8 cellular contexts compared by ENCODE assay signal in the genomic region with DNA sequence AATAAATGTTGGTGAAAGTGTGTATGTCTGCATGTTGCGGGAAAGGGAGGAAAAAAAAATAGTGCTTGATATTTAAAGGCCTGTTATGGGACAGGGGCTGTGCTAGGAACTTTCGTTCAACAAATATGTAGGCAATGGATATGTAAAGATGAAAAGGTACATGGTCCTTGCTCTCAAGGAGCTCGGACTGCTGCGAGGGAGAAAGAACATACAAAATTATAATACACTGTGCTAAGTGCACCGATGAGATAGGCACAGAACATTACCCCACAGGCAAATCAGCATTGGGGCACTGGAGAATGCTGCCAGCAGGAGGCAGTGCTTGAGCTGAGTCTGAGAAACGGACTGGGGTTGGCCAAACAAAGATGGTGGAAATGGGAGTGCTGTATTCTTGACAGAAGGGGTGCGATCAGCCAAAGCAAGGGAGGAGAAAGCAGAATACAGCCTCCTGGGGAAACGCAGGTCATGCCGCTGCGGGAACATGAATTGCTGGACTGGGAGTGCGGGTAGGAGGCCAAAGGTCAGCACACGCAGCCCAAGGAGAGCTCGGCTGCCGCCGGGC. TPM values are rescaled to one million over a fixed set of nuclear protein-coding genes. Genes with fewer than 3 reads are reported as not detected.
DNase-seq lines count a peak whose midpoint lies in the region; ATAC-seq, FAIRE-seq and TF ChIP-seq lines count a peak whose summit lies in the region.

No MANE protein-coding gene starts in this region.

- peaks cover 17% of the 10 kb centered on the region for H3K4me1 ChIP-seq in endothelial cell of umbilical vein (ENCODE audit: control insufficient read depth, extremely low read depth, insufficient read depth, low read length)

- H3K4me3 Mint-ChIP-seq in mesothelial cell of epicardium = peak overlapping the region; percentile 99

- H3K36me3 ChIP-seq in endothelial cell of umbilical vein (ENCODE audit: control insufficient read depth in 2 of 2, extremely low read depth in 1 of 2, insufficient read depth in 2 of 2, low read length in 2 of 2) = peaks cover 5 to 6% of the 10 kb centered on the region in 2 experiments

- FAIRE-seq in endothelial cell of umbilical vein (lab: Jason Lieb, UNC) = peak; percentile 92

- no peaks in the 10 kb centered on the region for H3K9me1 ChIP-seq in endothelial cell of umbilical vein (replicated peaks; ENCODE audit: control insufficient read depth, extremely low read depth, insufficient read depth, low read length)

- BruUV-seq in endothelial cell of umbilical vein (replicated peaks; lab: Mats Ljungman, UMichigan) = TSS peak; percentile 38

- H3K27ac Mint-ChIP-seq in mesothelial cell of epicardium = peak overlapping the region; percentile 94

- H3K9ac ChIP-seq in endothelial cell of umbilical vein (replicated peaks; ENCODE audit: extremely low read depth, insufficient read depth, low read length) = peak overlapping the region; percentile 66

- H3K9me3 Mint-ChIP-seq in mesothelial cell of epicardium = peaks cover 14% of the 10 kb centered on the region

- intact Hi-C loops in endothelial cell of umbilical vein (cut with micrococcal nuclease) = loop anchor here (1.0 to 10.0 kb wide), 9 partner anchors 57 to 554 kb away; a partner anchor contains a TSS

- peak in 13 of 14 donors; percentile 31 to 75 (median 58) for DNase-seq in C1 segment of cervical spinal cord (lab: John Stamatoyannopoulos, UW)
- peak; percentile 88 for DNase-seq in NCI-H82 (lab: John Stamatoyannopoulos, UW)
- peak; percentile 36 to 52 (median 37) for DNase-seq in activated CD8-positive, alpha-beta memory T cell treated with anti-CD3 and anti-CD28 coated beads for 48 hours (ENCODE audit: low read depth in 2 of 3, low spot score in 2 of 3)
- peak; percentile 79 for DNase-seq in endothelial cell of umbilical vein (ENCODE audit: low read depth, low spot score)
- peak in 1 of 2 experiments; percentile 62 for DNase-seq in mesothelial cell of epicardium (ENCODE audit: low spot score in 2 of 2, unreplicated experiment in 2 of 2)
- peak; percentile 46 to 61 for DNase-seq in stimulated activated CD8-positive, alpha-beta memory T cell treated with anti-CD3 and anti-CD28 coated beads, Interleukin-15, amount 100 ng/mL, for 4 hours (ENCODE audit: low read depth in 2 of 2)

- dilution Hi-C loops in endothelial cell of umbilical vein (cut with MboI; ENCODE audit: extremely low pct_ligation_motif_present, low sequenced_read_pairs) = no loop called here

- no peaks in the 10 kb centered on the region for H3K9me3 ChIP-seq in endothelial cell of umbilical vein (replicated peaks; ENCODE audit: control insufficient read depth, insufficient read depth, low read length)

- H3K79me2 ChIP-seq in endothelial cell of umbilical vein (ENCODE audit: control insufficient read depth, insufficient read depth, low read length) = peaks cover 11% of the 10 kb centered on the region

- TF ChIP-seq CTCF in endothelial cell of umbilical vein (IDR thresholded peaks at IDR 0.05; ENCODE audit: extremely low read depth in 1 of 2, insufficient read depth in 1 of 2, low read depth in 1 of 2, low read length in 2 of 2) (peak; percentile 84 to 95), mesothelial cell of epicardium (IDR thresholded peaks at IDR 0.05; ENCODE audit: unreplicated experiment) (peak; percentile 38)

- H4K20me1 ChIP-seq in endothelial cell of umbilical vein (replicated peaks; ENCODE audit: control insufficient read depth, extremely low read depth, insufficient read depth, low read length) = no peaks in the 10 kb centered on the region

- peak overlapping the region; percentile 31 for H3K27ac ChIP-seq in endothelial cell of umbilical vein (ENCODE audit: insufficient read depth, low read depth, low read length)

- peaks cover 33% of the 10 kb centered on the region for H3K4me1 Mint-ChIP-seq in mesothelial cell of epicardium

- peak overlapping the region; percentile 87 for H3K4me2 ChIP-seq in endothelial cell of umbilical vein (ENCODE audit: insufficient read depth, low read length)

- peaks cover 21% of the 10 kb centered on the region for H3K36me3 Mint-ChIP-seq in mesothelial cell of epicardium

- ATAC-seq in GM19324 (IDR thresholded peaks at IDR 0.05; ENCODE audit: low FRiP score, unreplicated experiment) (peak; percentile 57), HG03457 (IDR thresholded peaks at IDR 0.05; ENCODE audit: unreplicated experiment) (peak; percentile 35)

- CTCF ChIA-PET in endothelial cell of umbilical vein (lab: Charles Lee) = interaction anchor here (0.6 to 3.5 kb wide), 41 partner anchors 9 to 480 kb away, joined by 3 to 22 read pairs (median 5); a partner anchor contains a TSS

- H3K4me3 ChIP-seq in endothelial cell of umbilical vein (replicated peaks in 1 of 3; ENCODE audit: insufficient read depth in 1 of 3, low read depth in 1 of 3, low read length in 3 of 3) = peak overlapping the region; percentile 74 to 100 (median 87)

- POLR2A ChIA-PET in endothelial cell of umbilical vein (lab: Charles Lee) = interaction anchor here (1.0 to 1.1 kb wide), 3 partner anchors 25 to 98 kb away, joined by 3 to 4 read pairs (median 3); a partner anchor contains a TSS

- H3K27me3 Mint-ChIP-seq in mesothelial cell of epicardium (ENCODE audit: low read depth) = no peaks in the 10 kb centered on the region

- peak overlapping the region; percentile 83 for H2AFZ ChIP-seq in endothelial cell of umbilical vein (ENCODE audit: low read depth, low read length)

- no peak for TF ChIP-seq POLR2A in endothelial cell of umbilical vein (IDR thresholded peaks at IDR 0.05; ENCODE audit: low read depth, low read length)

- no peaks in the 10 kb centered on the region for H3K27me3 ChIP-seq in endothelial cell of umbilical vein (ENCODE audit: control insufficient read depth in 2 of 2, insufficient read depth in 2 of 2, low read length in 2 of 2)

TF ChIP-seq in endothelial cell of umbilical vein, 7 proteins besides CTCF, POLR2A, EP300 and RAD21:
- TF ChIP-seq MYC (IDR thresholded peaks at IDR 0.05; ENCODE audit: low read depth, low read length) (no peak), FOS (IDR thresholded peaks at IDR 0.05; ENCODE audit: borderline replicate concordance, insufficient read depth, low read length) (no peak), EZH2 (IDR thresholded peaks at IDR 0.05; ENCODE audit: borderline replicate concordance, low read depth, low read length, severe bottlenecking) (no peak), GATA2 (IDR thresholded peaks at IDR 0.05; ENCODE audit: insufficient read depth, insufficient read length, low read depth, low read length) (no peak), JUN (IDR thresholded peaks at IDR 0.05; ENCODE audit: borderline replicate concordance, insufficient read depth, insufficient read length, low read depth) (no peak), POLR2AphosphoS5 (IDR thresholded peaks at IDR 0.05; ENCODE audit: insufficient read depth, low read depth, low read length) (no peak)
- TF ChIP-seq, protein P1, sequence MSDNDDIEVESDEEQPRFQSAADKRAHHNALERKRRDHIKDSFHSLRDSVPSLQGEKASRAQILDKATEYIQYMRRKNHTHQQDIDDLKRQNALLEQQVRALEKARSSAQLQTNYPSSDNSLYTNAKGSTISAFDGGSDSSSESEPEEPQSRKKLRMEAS (IDR thresholded peaks at IDR 0.05; ENCODE audit: insufficient read depth, insufficient read length) = no peak

RNA-seq across cellular contexts. Expression of a gene that starts 0.6 kb away (rescaled TPM):
- total RNA-seq in endothelial cell of umbilical vein (20.9 and 27.9 TPM in 2 replicates), mesothelial cell of epicardium (15.8 to 21.2 TPM (median 18.4 TPM) in 3 replicates)
- polyA plus RNA-seq in endothelial cell of umbilical vein = 14.1 and 15.4 TPM in 2 replicates
- polyA plus RNA-seq in endothelial cell of umbilical vein (2011; cell fraction: cytosol; rRNA removed) = 24.4 and 29.1 TPM in 2 replicates
- 9.4 and 9.7 TPM in 2 replicates for polyA plus RNA-seq in endothelial cell of umbilical vein (2011; cell fraction: nucleus; rRNA removed)
- polyA plus RNA-seq in endothelial cell of umbilical vein (2012) = 16.5 and 28.4 TPM in 2 replicates
- polyA minus RNA-seq in endothelial cell of umbilical vein = 7.6 and 15.0 TPM in 2 replicates
- 13.9 TPM for polyA minus RNA-seq in endothelial cell of umbilical vein (2011; cell fraction: cytosol; rRNA and poly(A)+ RNA removed)
- polyA minus RNA-seq in endothelial cell of umbilical vein (2011; cell fraction: nucleus; rRNA and poly(A)+ RNA removed) = 12.1 and 15.8 TPM in 2 replicates

RNA-seq across cellular contexts. Expression of a gene that starts 24.8 kb away (rescaled TPM):
- total RNA-seq in endothelial cell of umbilical vein = 14.1 and 15.2 TPM in 2 replicates
- 8.8 and 12.5 TPM in 2 replicates for polyA plus RNA-seq in endothelial cell of umbilical vein
- polyA plus RNA-seq in endothelial cell of umbilical vein (2011; cell fraction: cytosol; rRNA removed) = 14.1 and 14.3 TPM in 2 replicates
- 5.5 and 8.2 TPM in 2 replicates for polyA plus RNA-seq in endothelial cell of umbilical vein (2011; cell fraction: nucleus; rRNA removed)
- 15.4 and 19.2 TPM in 2 replicates for polyA plus RNA-seq in endothelial cell of umbilical vein (2012)
- 9.7 and 11.3 TPM in 2 replicates for polyA minus RNA-seq in endothelial cell of umbilical vein
- polyA minus RNA-seq in endothelial cell of umbilical vein (2011; cell fraction: cytosol; rRNA and poly(A)+ RNA removed) = 8.7 TPM
- polyA minus RNA-seq in endothelial cell of umbilical vein (2011; cell fraction: nucleus; rRNA and poly(A)+ RNA removed) = 4.6 and 6.2 TPM in 2 replicates
- 30.7 to 33.0 TPM (median 32.2 TPM) in 3 replicates for total RNA-seq in mesothelial cell of epicardium

RNA-seq across cellular contexts. Expression of a gene that starts 56.3 kb away (rescaled TPM):
- total RNA-seq in endothelial cell of umbilical vein = 56.9 and 58.0 TPM in 2 replicates
- 28.0 and 30.8 TPM in 2 replicates for polyA plus RNA-seq in endothelial cell of umbilical vein
- polyA plus RNA-seq in endothelial cell of umbilical vein (2011; cell fraction: cytosol; rRNA removed) = 30.4 and 32.0 TPM in 2 replicates
- 24.7 and 30.5 TPM in 2 replicates for polyA plus RNA-seq in endothelial cell of umbilical vein (2011; cell fraction: nucleus; rRNA removed)
- polyA plus RNA-seq in endothelial cell of umbilical vein (2012) = 38.6 and 58.5 TPM in 2 replicates
- polyA minus RNA-seq in endothelial cell of umbilical vein = 51.7 and 56.0 TPM in 2 replicates
- polyA minus RNA-seq in endothelial cell of umbilical vein (2011; cell fraction: cytosol; rRNA and poly(A)+ RNA removed) = 87.7 TPM
- polyA minus RNA-seq in endothelial cell of umbilical vein (2011; cell fraction: nucleus; rRNA and poly(A)+ RNA removed) = 31.8 and 35.3 TPM in 2 replicates
- total RNA-seq in mesothelial cell of epicardium = 33.4 to 37.4 TPM (median 35.0 TPM) in 3 replicates

RNA-seq across cellular contexts. Expression of a gene that starts 58.3 kb away (rescaled TPM):
- total RNA-seq in endothelial cell of umbilical vein = 0.60 and 0.97 TPM in 2 replicates
- 0.40 and 0.68 TPM in 2 replicates for polyA plus RNA-seq in endothelial cell of umbilical vein
- 0.25 and 0.61 TPM in 2 replicates for polyA plus RNA-seq in endothelial cell of umbilical vein (2011; cell fraction: cytosol; rRNA removed)
- polyA plus RNA-seq in endothelial cell of umbilical vein (2011; cell fraction: nucleus; rRNA removed) = 0.72 and 0.80 TPM in 2 replicates
- 0.59 TPM in 1 of 2 replicates, not detected in the other for polyA plus RNA-seq in endothelial cell of umbilical vein (2012)
- 1.0 and 3.3 TPM in 2 replicates for polyA minus RNA-seq in endothelial cell of umbilical vein
- polyA minus RNA-seq in endothelial cell of umbilical vein (2011; cell fraction: cytosol; rRNA and poly(A)+ RNA removed) = 1.4 TPM
- 1.5 and 1.6 TPM in 2 replicates for polyA minus RNA-seq in endothelial cell of umbilical vein (2011; cell fraction: nucleus; rRNA and poly(A)+ RNA removed)
- total RNA-seq in mesothelial cell of epicardium = 12.5 to 15.9 TPM (median 12.8 TPM) in 3 replicates
